Comparison of ENCODE assay signal across 17 cellular contexts in genomic region chr15:69722924-69723323, GRCh38.
"Had no signal": no experiment of that assay in that cellular context is flagged by ENCODE, and none has a peak within 500 bp of the region (broad histone marks: within the 10 kb centered on the region; RNA-seq: fewer than 3 reads in every experiment).

No MANE protein-coding gene starts in this region.

- H3K27ac Mint-ChIP-seq: activated CD4-positive, alpha-beta T cell treated with anti-CD3 and anti-CD28 coated beads for 36 hours; activated CD8-positive, alpha-beta memory T cell treated with anti-CD3 and anti-CD28 coated beads, Interleukin-2, amount 10 ng/mL, durations not matched to agents 7 days and 5 days; progenitor cell of endocrine pancreas had no signal

- DNase-seq: activated CD4-positive, alpha-beta memory T cell treated with anti-CD3 and anti-CD28 coated beads for 36 hours; activated CD4-positive, alpha-beta T cell treated with anti-CD3 and anti-CD28 coated beads for 36 hours; activated CD8-positive, alpha-beta memory T cell treated with anti-CD3 and anti-CD28 coated beads, Interleukin-2, amount 10 ng/mL, durations not matched to agents 7 days and 5 days; activated naive CD4-positive, alpha-beta T cell treated with anti-CD3 and anti-CD28 coated beads, Interleukin-2, amount 10 ng/mL, durations not matched to agents 7 days and 5 days; activated T-cell treated with anti-CD3 and anti-CD28 coated beads, Interleukin-2, amount 50 U/mL, for 1 hour; hippocampal formation; naive B cell; nucleus accumbens; small intestine; stimulated activated CD4-positive, alpha-beta T cell treated with anti-CD3 and anti-CD28 coated beads, Interleukin-4, amount 100 ng/mL, for 4 hours; stimulated activated CD8-positive, alpha-beta memory T cell treated with anti-CD3 and anti-CD28 coated beads, Interleukin-4, amount 100 ng/mL, for 48 hours; stimulated activated naive CD8-positive, alpha-beta T cell treated with anti-CD3 and anti-CD28 coated beads, Interleukin-15, Interleukin-2, amounts not matched to agents 100 U/mL and 50 U/mL, for 24 hours; T1000; transverse colon had no signal

- ATAC-seq: activated CD4-positive, alpha-beta T cell treated with anti-CD3 and anti-CD28 coated beads for 36 hours; activated CD8-positive, alpha-beta memory T cell treated with anti-CD3 and anti-CD28 coated beads, Interleukin-2, amount 10 ng/mL, durations not matched to agents 7 days and 5 days; left lobe of liver; right cardiac atrium; stimulated activated naive CD8-positive, alpha-beta T cell treated with anti-CD3 and anti-CD28 coated beads, Interleukin-15, Interleukin-2, amounts not matched to agents 100 U/mL and 50 U/mL, for 24 hours had no signal

- H3K36me3 Mint-ChIP-seq: activated CD4-positive, alpha-beta memory T cell treated with anti-CD3 and anti-CD28 coated beads for 36 hours; activated CD8-positive, alpha-beta memory T cell treated with anti-CD3 and anti-CD28 coated beads, Interleukin-2, amount 10 ng/mL, durations not matched to agents 7 days and 5 days; activated naive CD4-positive, alpha-beta T cell treated with anti-CD3 and anti-CD28 coated beads, Interleukin-2, amount 10 ng/mL, durations not matched to agents 7 days and 5 days; naive B cell had no signal
